In the genomic region with DNA sequence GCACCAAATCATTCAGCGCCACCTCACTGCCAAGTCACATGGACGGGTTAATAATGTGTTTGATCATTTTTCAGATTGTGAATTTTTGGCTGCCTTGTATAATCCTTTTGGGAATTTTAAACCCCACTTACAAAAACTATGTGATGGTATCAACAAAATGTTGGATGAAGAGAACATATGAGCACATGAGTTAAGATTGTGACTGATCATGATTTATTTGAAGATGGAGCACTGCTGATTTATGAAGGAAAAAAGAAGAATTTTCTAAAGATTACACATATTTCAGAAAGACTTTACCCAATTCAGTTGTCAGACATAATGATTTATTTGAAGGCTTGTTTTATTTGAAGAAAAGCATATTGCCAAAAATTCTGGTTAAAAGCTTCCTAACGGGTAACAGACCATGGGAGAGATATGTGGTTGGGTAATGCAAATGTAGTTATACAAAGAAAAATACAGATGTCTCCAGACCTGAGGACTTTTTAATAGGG, we compare ENCODE assay signal across 1 cellular context.
TF ChIP-seq lines count a peak whose summit lies in the region.

No MANE protein-coding gene starts in this region.

TF ChIP-seq in SK-N-SH, 30 proteins besides CTCF, POLR2A, EP300 and RAD21 (continued from another document):
- TF ChIP-seq, protein P1, sequence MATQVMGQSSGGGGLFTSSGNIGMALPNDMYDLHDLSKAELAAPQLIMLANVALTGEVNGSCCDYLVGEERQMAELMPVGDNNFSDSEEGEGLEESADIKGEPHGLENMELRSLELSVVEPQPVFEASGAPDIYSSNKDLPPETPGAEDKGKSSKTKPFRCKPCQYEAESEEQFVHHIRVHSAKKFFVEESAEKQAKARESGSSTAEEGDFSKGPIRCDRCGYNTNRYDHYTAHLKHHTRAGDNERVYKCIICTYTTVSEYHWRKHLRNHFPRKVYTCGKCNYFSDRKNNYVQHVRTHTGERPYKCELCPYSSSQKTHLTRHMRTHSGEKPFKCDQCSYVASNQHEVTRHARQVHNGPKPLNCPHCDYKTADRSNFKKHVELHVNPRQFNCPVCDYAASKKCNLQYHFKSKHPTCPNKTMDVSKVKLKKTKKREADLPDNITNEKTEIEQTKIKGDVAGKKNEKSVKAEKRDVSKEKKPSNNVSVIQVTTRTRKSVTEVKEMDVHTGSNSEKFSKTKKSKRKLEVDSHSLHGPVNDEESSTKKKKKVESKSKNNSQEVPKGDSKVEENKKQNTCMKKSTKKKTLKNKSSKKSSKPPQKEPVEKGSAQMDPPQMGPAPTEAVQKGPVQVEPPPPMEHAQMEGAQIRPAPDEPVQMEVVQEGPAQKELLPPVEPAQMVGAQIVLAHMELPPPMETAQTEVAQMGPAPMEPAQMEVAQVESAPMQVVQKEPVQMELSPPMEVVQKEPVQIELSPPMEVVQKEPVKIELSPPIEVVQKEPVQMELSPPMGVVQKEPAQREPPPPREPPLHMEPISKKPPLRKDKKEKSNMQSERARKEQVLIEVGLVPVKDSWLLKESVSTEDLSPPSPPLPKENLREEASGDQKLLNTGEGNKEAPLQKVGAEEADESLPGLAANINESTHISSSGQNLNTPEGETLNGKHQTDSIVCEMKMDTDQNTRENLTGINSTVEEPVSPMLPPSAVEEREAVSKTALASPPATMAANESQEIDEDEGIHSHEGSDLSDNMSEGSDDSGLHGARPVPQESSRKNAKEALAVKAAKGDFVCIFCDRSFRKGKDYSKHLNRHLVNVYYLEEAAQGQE (IDR thresholded peaks at IDR 0.05; ENCODE audit: low read depth, low read length) = no peak
- TF ChIP-seq MEF2A (IDR thresholded peaks at IDR 0.05; ENCODE audit: borderline replicate concordance, low read depth) = 0 out of 2 replicates have a peak, but pooled peaks have one; percentile 42
- TF ChIP-seq CHD2 (IDR thresholded peaks at IDR 0.05; ENCODE audit: low read length, partially characterized antibody) = no peak
- TF ChIP-seq TAF1 (IDR thresholded peaks at IDR 0.05; ENCODE audit: borderline replicate concordance, low read depth, low read length) = peak; percentile 37; the same call in 1 of the 2 replicates
- peak; percentile 39; the same call in 1 of the 2 replicates for TF ChIP-seq FOSL2 (IDR thresholded peaks at IDR 0.05; ENCODE audit: borderline replicate concordance, low read depth)
- peak; percentile 95 for TF ChIP-seq TEAD4 (IDR thresholded peaks at IDR 0.05; ENCODE audit: borderline replicate concordance, insufficient read depth)
- 0 out of 2 replicates have a peak, but pooled peaks have one; percentile 61 for TF ChIP-seq ZBTB33 (IDR thresholded peaks at IDR 0.05; ENCODE audit: borderline replicate concordance, low read depth)
- no peak for TF ChIP-seq GATA2 (CRISPR knock-in tag; IDR thresholded peaks at IDR 0.05)
- TF ChIP-seq, protein P2, sequence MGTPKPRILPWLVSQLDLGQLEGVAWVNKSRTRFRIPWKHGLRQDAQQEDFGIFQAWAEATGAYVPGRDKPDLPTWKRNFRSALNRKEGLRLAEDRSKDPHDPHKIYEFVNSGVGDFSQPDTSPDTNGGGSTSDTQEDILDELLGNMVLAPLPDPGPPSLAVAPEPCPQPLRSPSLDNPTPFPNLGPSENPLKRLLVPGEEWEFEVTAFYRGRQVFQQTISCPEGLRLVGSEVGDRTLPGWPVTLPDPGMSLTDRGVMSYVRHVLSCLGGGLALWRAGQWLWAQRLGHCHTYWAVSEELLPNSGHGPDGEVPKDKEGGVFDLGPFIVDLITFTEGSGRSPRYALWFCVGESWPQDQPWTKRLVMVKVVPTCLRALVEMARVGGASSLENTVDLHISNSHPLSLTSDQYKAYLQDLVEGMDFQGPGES (IDR thresholded peaks at IDR 0.05; ENCODE audit: low read depth, low read length) = no peak
- TF ChIP-seq, protein P3, sequence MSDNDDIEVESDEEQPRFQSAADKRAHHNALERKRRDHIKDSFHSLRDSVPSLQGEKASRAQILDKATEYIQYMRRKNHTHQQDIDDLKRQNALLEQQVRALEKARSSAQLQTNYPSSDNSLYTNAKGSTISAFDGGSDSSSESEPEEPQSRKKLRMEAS (IDR thresholded peaks at IDR 0.05; ENCODE audit: low read depth) = peak; percentile 36; the same call in 1 of the 2 replicates
- peak; percentile 62; the same call in 1 of the 2 replicates for TF ChIP-seq RXRA (IDR thresholded peaks at IDR 0.05; ENCODE audit: borderline replicate concordance, low read depth)
- peak; percentile 94 for TF ChIP-seq FOXM1 (IDR thresholded peaks at IDR 0.05; ENCODE audit: low read depth)
- TF ChIP-seq RCOR1 (IDR thresholded peaks at IDR 0.05; ENCODE audit: low read length) = 0 out of 2 replicates have a peak, but pooled peaks have one; percentile 5
- TF ChIP-seq POLR2AphosphoS5 (IDR thresholded peaks at IDR 0.05; ENCODE audit: low read depth, low read length) = no peak
- TF ChIP-seq NFIC (IDR thresholded peaks at IDR 0.05; ENCODE audit: borderline replicate concordance) = peak; percentile 87
- no peak for TF ChIP-seq FOXJ3 (CRISPR knock-in tag; IDR thresholded peaks at IDR 0.05)
- TF ChIP-seq, protein P4, sequence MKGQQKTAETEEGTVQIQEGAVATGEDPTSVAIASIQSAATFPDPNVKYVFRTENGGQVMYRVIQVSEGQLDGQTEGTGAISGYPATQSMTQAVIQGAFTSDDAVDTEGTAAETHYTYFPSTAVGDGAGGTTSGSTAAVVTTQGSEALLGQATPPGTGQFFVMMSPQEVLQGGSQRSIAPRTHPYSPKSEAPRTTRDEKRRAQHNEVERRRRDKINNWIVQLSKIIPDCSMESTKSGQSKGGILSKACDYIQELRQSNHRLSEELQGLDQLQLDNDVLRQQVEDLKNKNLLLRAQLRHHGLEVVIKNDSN (IDR thresholded peaks at IDR 0.05; ENCODE audit: borderline replicate concordance, low read depth) = peak; percentile 56; the same call in 1 of the 2 replicates
